Comparison of ENCODE assay signal across 1 cellular context in the genomic region with DNA sequence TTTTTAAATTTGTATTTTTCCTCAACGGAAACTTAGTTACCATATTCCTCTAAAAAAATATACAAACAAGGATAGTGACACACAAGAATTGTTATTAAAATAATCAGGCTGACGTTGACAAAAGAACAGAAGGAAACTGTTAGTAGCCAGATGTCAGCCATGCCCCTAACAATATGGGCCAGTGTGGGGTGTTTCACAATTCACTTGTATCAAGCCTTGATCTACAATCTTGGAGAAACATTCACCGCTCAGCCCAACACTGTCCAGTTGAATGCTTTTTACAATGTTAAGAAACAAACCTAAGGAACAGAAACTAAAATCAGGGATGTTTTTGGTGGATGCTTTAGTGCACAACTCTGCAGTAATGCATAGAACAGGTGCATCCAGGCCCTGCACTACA.
TF ChIP-seq lines count a peak whose summit lies in the region.

No MANE protein-coding gene starts in this region.

TF ChIP-seq in K562, 482 proteins besides CTCF, POLR2A, EP300 and RAD21:
- TF ChIP-seq ZNF589 (CRISPR knock-in tag; IDR thresholded peaks at IDR 0.05; ENCODE audit: low read depth) (no peak), CEBPB (tag; IDR thresholded peaks at IDR 0.05) (peak; percentile 69)
